8 cellular contexts compared by ENCODE assay signal in the genomic region with DNA sequence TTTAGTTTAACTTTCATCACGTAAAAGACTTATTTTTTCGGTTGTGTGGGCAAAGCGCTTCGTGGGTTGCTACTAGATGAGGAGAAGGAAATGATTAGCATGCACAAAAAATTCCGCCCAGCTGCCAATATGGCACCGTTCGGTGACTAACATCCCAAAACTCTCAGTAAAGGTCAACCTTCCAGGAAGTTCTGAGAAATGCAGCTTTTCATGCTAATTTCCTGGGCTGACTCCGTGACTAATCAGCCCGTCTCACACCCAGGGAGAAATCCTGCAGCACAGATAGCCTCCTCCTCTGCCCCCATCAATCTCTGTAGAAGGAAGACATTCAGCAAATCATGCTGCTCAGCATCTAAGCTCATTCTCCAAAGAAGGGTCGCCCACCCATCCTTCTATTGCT. TPM values are rescaled to one million over a fixed set of nuclear protein-coding genes. Genes with fewer than 3 reads are reported as not detected.
DNase-seq lines count a peak whose midpoint lies in the region; ATAC-seq, FAIRE-seq and TF ChIP-seq lines count a peak whose summit lies in the region.

No MANE protein-coding gene starts in this region.

- FAIRE-seq in GM12892 (lab: Jason Lieb, UNC), result no peak

- TF ChIP-seq POLR2A in GM12892 (IDR thresholded peaks at IDR 0.05; ENCODE audit: low read depth, low read length), result no peak

- no peaks in the 10 kb centered on the region for H3K27me3 Mint-ChIP-seq in activated T-helper 2 cell treated with anti-CD3 and anti-CD28 coated beads, Interferon-gamma antibody, Interleukin-2, Interleukin-4, amounts not matched to agents 10 μg/mL and 5 μg/mL and 100 μg/mL, durations not matched to agents 14 hours and 24 hours and 36 hours (ENCODE audit: low read depth)

- H3K9me3 Mint-ChIP-seq in activated T-helper 2 cell treated with anti-CD3 and anti-CD28 coated beads, Interferon-gamma antibody, Interleukin-2, Interleukin-4, amounts not matched to agents 10 μg/mL and 5 μg/mL and 100 μg/mL, durations not matched to agents 14 hours and 24 hours and 36 hours, result no peaks in the 10 kb centered on the region
- no peaks in the 10 kb centered on the region for H3K9me3 Mint-ChIP-seq in stimulated activated effector memory CD8-positive, alpha-beta T cell treated with anti-CD3 and anti-CD28 coated beads, Interleukin-12 subunit alpha, Interleukin-12 subunit beta, amount 100 ng/mL, for 72 hours

- peaks cover 17% of the 10 kb centered on the region for H3K4me1 Mint-ChIP-seq in activated T-helper 2 cell treated with anti-CD3 and anti-CD28 coated beads, Interferon-gamma antibody, Interleukin-2, Interleukin-4, amounts not matched to agents 10 μg/mL and 5 μg/mL and 100 μg/mL, durations not matched to agents 14 hours and 24 hours and 36 hours (ENCODE audit: low read depth)
- peaks cover 22% of the 10 kb centered on the region for H3K4me1 Mint-ChIP-seq in stimulated activated effector memory CD8-positive, alpha-beta T cell treated with anti-CD3 and anti-CD28 coated beads, Interleukin-12 subunit alpha, Interleukin-12 subunit beta, amount 100 ng/mL, for 72 hours

- H3K4me3 Mint-ChIP-seq in activated T-helper 2 cell treated with anti-CD3 and anti-CD28 coated beads, Interferon-gamma antibody, Interleukin-2, Interleukin-4, amounts not matched to agents 10 μg/mL and 5 μg/mL and 100 μg/mL, durations not matched to agents 14 hours and 24 hours and 36 hours (ENCODE audit: low read depth), result no peak overlapping the region
- H3K4me3 Mint-ChIP-seq in stimulated activated effector memory CD8-positive, alpha-beta T cell treated with anti-CD3 and anti-CD28 coated beads, Interleukin-12 subunit alpha, Interleukin-12 subunit beta, amount 100 ng/mL, for 72 hours, result no peak overlapping the region

- DNase-seq in activated effector memory CD4-positive, alpha-beta T cell treated with anti-CD3 and anti-CD28 coated beads, Interleukin-2, amount 50 U/mL, for 16 hours, result peak; percentile 64
- no peak for DNase-seq in activated effector memory CD4-positive, alpha-beta T cell treated with Interleukin-2 at 50 U/mL for 16 hours
- no peak for DNase-seq in activated T-helper 2 cell treated with anti-CD3 and anti-CD28 coated beads, Interferon-gamma antibody, Interleukin-2, Interleukin-4, amounts not matched to agents 10 μg/mL and 5 μg/mL and 100 μg/mL, durations not matched to agents 14 hours and 24 hours and 36 hours (ENCODE audit: low spot score)
- DNase-seq in islet precursor cell, result peak; percentile 85
- DNase-seq in stimulated activated effector memory CD8-positive, alpha-beta T cell treated with anti-CD3 and anti-CD28 coated beads, Interleukin-12 subunit alpha, Interleukin-12 subunit beta, amount 100 ng/mL, for 72 hours (ENCODE audit: low spot score in 2 of 2), result no peak
- DNase-seq in GM12892 (ENCODE audit: insufficient read length), result no peak
- no peak for DNase-seq in midbrain (lab: John Stamatoyannopoulos, UW)

- ATAC-seq in stimulated activated effector memory CD8-positive, alpha-beta T cell treated with anti-CD3 and anti-CD28 coated beads, Interleukin-12 subunit alpha, Interleukin-12 subunit beta, amount 100 ng/mL, for 72 hours, result peak; percentile 80
- ATAC-seq in GM21526 (IDR thresholded peaks at IDR 0.05; ENCODE audit: low FRiP score, unreplicated experiment), result no peak

- intact Hi-C loops in activated T-helper 2 cell treated with anti-CD3 and anti-CD28 coated beads, Interferon-gamma antibody, Interleukin-2, Interleukin-4, amounts not matched to agents 10 μg/mL and 5 μg/mL and 100 μg/mL, durations not matched to agents 14 hours and 24 hours and 36 hours (cut with micrococcal nuclease), result loop anchor here (2.0 kb wide), 1 partner anchor 51 kb away; no protein-coding TSS in a partner anchor

- no peaks in the 10 kb centered on the region for H3K36me3 Mint-ChIP-seq in activated T-helper 2 cell treated with anti-CD3 and anti-CD28 coated beads, Interferon-gamma antibody, Interleukin-2, Interleukin-4, amounts not matched to agents 10 μg/mL and 5 μg/mL and 100 μg/mL, durations not matched to agents 14 hours and 24 hours and 36 hours (ENCODE audit: low read depth)
- peaks cover 6% of the 10 kb centered on the region for H3K36me3 Mint-ChIP-seq in stimulated activated effector memory CD8-positive, alpha-beta T cell treated with anti-CD3 and anti-CD28 coated beads, Interleukin-12 subunit alpha, Interleukin-12 subunit beta, amount 100 ng/mL, for 72 hours

- peak overlapping the region; percentile 34 for H3K27ac Mint-ChIP-seq in activated T-helper 2 cell treated with anti-CD3 and anti-CD28 coated beads, Interferon-gamma antibody, Interleukin-2, Interleukin-4, amounts not matched to agents 10 μg/mL and 5 μg/mL and 100 μg/mL, durations not matched to agents 14 hours and 24 hours and 36 hours
- peak overlapping the region; percentile 5 for H3K27ac Mint-ChIP-seq in stimulated activated effector memory CD8-positive, alpha-beta T cell treated with anti-CD3 and anti-CD28 coated beads, Interleukin-12 subunit alpha, Interleukin-12 subunit beta, amount 100 ng/mL, for 72 hours

RNA-seq across cellular contexts. Expression of a gene that starts 34.1 kb away (rescaled TPM):
- 12.9 and 16.1 TPM in 2 replicates for total RNA-seq in activated T-helper 2 cell treated with anti-CD3 and anti-CD28 coated beads, Interferon-gamma antibody, Interleukin-2, Interleukin-4, amounts not matched to agents 10 μg/mL and 5 μg/mL and 100 μg/mL, durations not matched to agents 14 hours and 24 hours and 36 hours
- 4.6 TPM for polyA plus RNA-seq in GM12892 (2012; ENCODE audit: missing spikeins)

RNA-seq across cellular contexts. Expression of a gene that starts 49.5 kb away (rescaled TPM):
- not detected in 2 replicates for total RNA-seq in activated T-helper 2 cell treated with anti-CD3 and anti-CD28 coated beads, Interferon-gamma antibody, Interleukin-2, Interleukin-4, amounts not matched to agents 10 μg/mL and 5 μg/mL and 100 μg/mL, durations not matched to agents 14 hours and 24 hours and 36 hours
- polyA plus RNA-seq in GM12892 (2012; ENCODE audit: missing spikeins), result not detected

Comparison
In these comparisons a context has a peak if more than half of its experiments do, and no peak if none do; other contexts are left out.
1. DNase-seq: peak in activated effector memory CD4-positive, alpha-beta T cell treated with anti-CD3 and anti-CD28 coated beads, Interleukin-2, amount 50 U/mL, for 16 hours (single experiment) and islet precursor cell (single experiment); none in activated effector memory CD4-positive, alpha-beta T cell treated with Interleukin-2 at 50 U/mL for 16 hours (single experiment), activated T-helper 2 cell treated with anti-CD3 and anti-CD28 coated beads, Interferon-gamma antibody, Interleukin-2, Interleukin-4, amounts not matched to agents 10 μg/mL and 5 μg/mL and 100 μg/mL, durations not matched to agents 14 hours and 24 hours and 36 hours (single experiment), stimulated activated effector memory CD8-positive, alpha-beta T cell treated with anti-CD3 and anti-CD28 coated beads, Interleukin-12 subunit alpha, Interleukin-12 subunit beta, amount 100 ng/mL, for 72 hours (0 of 2), GM12892 (single experiment) and midbrain (single experiment).